Comparison of ENCODE assay signal across 8 cellular contexts in the genomic region with DNA sequence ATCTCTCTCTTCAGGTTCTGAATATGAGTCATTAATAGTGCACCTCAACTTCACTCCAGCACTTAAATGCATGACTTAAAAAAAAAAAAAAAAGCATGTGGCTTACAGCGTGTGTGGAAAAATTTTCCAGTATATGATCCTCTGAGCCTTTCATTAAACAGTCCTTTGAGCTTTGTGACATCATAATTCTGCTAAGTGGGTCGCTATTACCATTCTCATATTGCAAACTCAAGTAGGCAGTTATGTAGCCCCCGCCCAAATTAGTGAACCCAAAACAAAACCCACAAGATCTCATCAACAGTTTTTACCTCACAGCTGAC. TPM values are rescaled to one million over a fixed set of nuclear protein-coding genes. Genes with fewer than 3 reads are reported as not detected.
DNase-seq lines count a peak whose midpoint lies in the region; ATAC-seq and TF ChIP-seq lines count a peak whose summit lies in the region.

No MANE protein-coding gene starts in this region.

- H3K9me3 Mint-ChIP-seq in natural killer cell: no peaks in the 10 kb centered on the region

- peak overlapping the region; percentile 80 to 84 for H3K27ac Mint-ChIP-seq in natural killer cell

- POLR2A ChIA-PET in BJ (lab: Charles Lee): no interaction called here

- H3K4me3 ChIP-seq in BJ (ENCODE audit: low read depth, low read length) (peak overlapping the region; percentile 77), choroid plexus epithelial cell (ENCODE audit: low read depth, low read length) (peak overlapping the region; percentile 71)

- H3K9me3 ChIP-seq in KOPT-K1 (ENCODE audit: insufficient read depth, low read length, poor library complexity, severe bottlenecking): no peaks in the 10 kb centered on the region

- H3K27me3 Mint-ChIP-seq in natural killer cell (ENCODE audit: low read depth in 2 of 2): peaks cover 8 to 17% of the 10 kb centered on the region in 2 donors

- CTCF ChIA-PET in BJ (lab: Yijun Ruan, JAX): interaction anchor here (0.6 to 1.8 kb wide), 4 partner anchors 23 to 211 kb away, joined by 3 to 8 read pairs (median 4); no protein-coding TSS in a partner anchor

- H3K4me3 Mint-ChIP-seq in natural killer cell: peak overlapping the region; percentile 86

- H3K36me3 ChIP-seq in BJ (ENCODE audit: control insufficient read depth, insufficient read depth, low read length): no peaks in the 10 kb centered on the region; the same call in 1 of the 2 replicates
- peaks cover 40% of the 10 kb centered on the region for H3K36me3 ChIP-seq in KOPT-K1 (ENCODE audit: insufficient read depth, low read length)

- peak overlapping the region; percentile 92 for H3K27ac ChIP-seq in KOPT-K1 (ENCODE audit: low read depth, low read length, poor library complexity, severe bottlenecking)

- TF ChIP-seq CTCF in BJ (IDR thresholded peaks at IDR 0.05; ENCODE audit: insufficient read depth, low read depth, low read length): no peak
- no peak for TF ChIP-seq CTCF in choroid plexus epithelial cell (conservative IDR thresholded peaks at IDR 0.05; ENCODE audit: low read depth, low read length)
- TF ChIP-seq CTCF in natural killer cell (IDR thresholded peaks at IDR 0.05): no peak

- ATAC-seq in natural killer cell: peak in 1 of 3 donors; percentile 18
- ATAC-seq in GM21528 (IDR thresholded peaks at IDR 0.05; ENCODE audit: low FRiP score, unreplicated experiment): no peak

- no peak for DNase-seq in BJ (ENCODE audit: low read depth)
- DNase-seq in choroid plexus epithelial cell (ENCODE audit: low read depth): peak; percentile 41
- no peak for DNase-seq in natural killer cell
- no peak for DNase-seq in activated CD8-positive, alpha-beta memory T cell treated with anti-CD3 and anti-CD28 coated beads, Interleukin-2, amount 50 U/mL, for 48 hours
- DNase-seq in NCI-H1092 (lab: John Stamatoyannopoulos, UW): no peak
- DNase-seq in activated CD4-positive, alpha-beta T cell treated with anti-CD3 and anti-CD28 coated beads, Interleukin-2, amount 50 U/mL, for 48 hours: no peak

- intact Hi-C loops in natural killer cell (cut with micrococcal nuclease): loop anchor here (2.0 kb wide), 1 partner anchor 30 kb away; no protein-coding TSS in a partner anchor

- peaks cover 30% of the 10 kb centered on the region for H3K36me3 Mint-ChIP-seq in natural killer cell

- H3K4me1 Mint-ChIP-seq in natural killer cell: peaks cover 40 to 49% of the 10 kb centered on the region in 2 donors

- H3K27me3 ChIP-seq in BJ (ENCODE audit: control insufficient read depth, insufficient read depth, low read length): 0 out of 2 replicates have a peak, but pooled peaks cover 1% of the 10 kb centered on the region

RNA-seq across cellular contexts. Expression of gene CMTR2, which starts 0.7 kb away (rescaled TPM):
- polyA plus RNA-seq in BJ (2011; rRNA removed): 10.2 and 19.6 TPM in 2 replicates
- polyA minus RNA-seq in BJ (2011; rRNA and poly(A)+ RNA removed): 8.7 and 9.5 TPM in 2 replicates
- total RNA-seq in natural killer cell: 10 to 100 TPM; 18.1 to 37.2 (median 23.1) TPM

RNA-seq across cellular contexts. Expression of gene HYDIN, which starts 58.0 kb away (rescaled TPM):
- polyA plus RNA-seq in BJ (2011; rRNA removed): 0.47 and 0.65 TPM in 2 replicates
- polyA minus RNA-seq in BJ (2011; rRNA and poly(A)+ RNA removed): 0.71 and 1.2 TPM in 2 replicates
- 1 to 10 TPM in 1 of 3 donors, under 1 TPM in 2; 0.43 to 1.1 (median 0.82) TPM for total RNA-seq in natural killer cell
